10 cellular contexts compared by ENCODE assay signal in the genomic region with DNA sequence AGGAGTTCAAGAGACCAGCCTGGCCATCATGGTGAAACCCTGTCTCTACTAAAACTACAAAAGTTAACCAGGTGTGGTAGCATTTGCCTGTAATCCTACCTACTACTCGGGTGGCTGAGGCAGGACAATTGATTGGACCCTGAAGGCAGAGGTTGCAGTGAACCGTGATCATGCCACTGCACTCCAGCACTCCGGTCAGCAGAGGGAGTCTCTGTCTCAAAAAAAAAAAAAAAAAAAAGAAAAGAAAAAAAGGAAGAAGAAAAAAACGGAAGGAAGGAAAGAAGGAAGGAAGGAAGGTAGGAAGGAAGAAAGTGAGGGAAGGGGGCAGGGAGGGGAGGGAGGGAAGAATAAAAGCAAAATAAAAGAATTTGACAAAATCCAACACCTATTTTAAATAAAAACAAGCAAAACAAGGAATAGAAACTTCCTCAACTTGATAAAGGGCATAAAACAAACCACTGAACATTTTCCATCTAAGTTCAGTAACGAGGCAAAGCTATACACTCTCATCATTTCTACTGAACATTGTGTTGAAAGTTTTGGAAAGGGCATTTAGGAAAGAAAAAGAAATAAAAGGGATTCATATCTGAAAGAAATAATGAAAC.
A peak's percentile ranks its signal among the peaks of the same experiment; 100 is the strongest.
DNase-seq lines count a peak whose midpoint lies in the region; ATAC-seq, FAIRE-seq and TF ChIP-seq lines count a peak whose summit lies in the region.
"Had no signal": no experiment of that assay in that cellular context is flagged by ENCODE, and none has a peak within 500 bp of the region (broad histone marks: within the 10 kb centered on the region; RNA-seq: fewer than 3 reads in every experiment).

No MANE protein-coding gene starts in this region.

- H3K79me2 ChIP-seq in GM12878 (ENCODE audit: control insufficient read depth, insufficient read depth, low read length) = no peaks in the 10 kb centered on the region

- TF ChIP-seq POLR2A in NB4 (IDR thresholded peaks at IDR 0.05; ENCODE audit: extremely low read depth, insufficient read length) = no peak
- TF ChIP-seq POLR2A in GM12878 (IDR thresholded peaks at IDR 0.05; ENCODE audit: low read depth, low read length) = no peak

- H3K27me3 Mint-ChIP-seq in nephron (ENCODE audit: low read depth) = no peaks in the 10 kb centered on the region
- no peaks in the 10 kb centered on the region for H3K27me3 Mint-ChIP-seq in activated T-cell treated with anti-CD3 and anti-CD28 coated beads, Interleukin-2, amount 50 U/mL, for 24 hours

- SMC1A ChIA-PET in GM12878 (lab: Charles Lee; ENCODE audit: uncharacterized antibody, unreplicated experiment) = interaction anchor here (1.2 kb wide), 1 partner anchor 390 kb away, joined by 3 read pairs; no protein-coding TSS in a partner anchor

- FAIRE-seq in GM12878 (lab: Jason Lieb, UNC) = no peak
- FAIRE-seq: GM12891, pancreas had no signal

- H3K4me3 Mint-ChIP-seq in nephron = no peak overlapping the region
- H3K4me3 Mint-ChIP-seq in activated T-cell treated with anti-CD3 and anti-CD28 coated beads, Interleukin-2, amount 50 U/mL, for 24 hours = no peak overlapping the region

- H3K9ac ChIP-seq in GM12878 (ENCODE audit: control insufficient read depth, insufficient read depth, low read length) = no peak overlapping the region

- H3K4me1 ChIP-seq in GM12878 (ENCODE audit: control insufficient read depth, insufficient read depth, low read length) = no peaks in the 10 kb centered on the region
- H3K4me1 ChIP-seq: pancreas had no signal

- no peak overlapping the region for H3K27ac ChIP-seq in GM12878 (ENCODE audit: control insufficient read depth, insufficient read depth)
- H3K27ac ChIP-seq: pancreas had no signal

- no peak overlapping the region for H3K4me2 ChIP-seq in GM12878 (ENCODE audit: control insufficient read depth, insufficient read depth)

- CTCF ChIA-PET in GM12878 (lab: Yijun Ruan, JAX) = interaction anchor here (1.1 to 1.4 kb wide), 2 partner anchors 9 to 12 kb away, joined by 3 to 5 read pairs; no protein-coding TSS in a partner anchor

- peaks cover 6% of the 10 kb centered on the region for H3K9me3 Mint-ChIP-seq in nephron
- H3K9me3 Mint-ChIP-seq in activated T-cell treated with anti-CD3 and anti-CD28 coated beads, Interleukin-2, amount 50 U/mL, for 24 hours = no peaks in the 10 kb centered on the region

- TF ChIP-seq EP300 in GM12878 (IDR thresholded peaks at IDR 0.05; ENCODE audit: borderline replicate concordance in 1 of 2, control insufficient read depth in 1 of 2, low read depth in 2 of 2, low read length in 2 of 2) = no peak

- no peaks in the 10 kb centered on the region for H3K9me3 ChIP-seq in GM12878 (replicated peaks; ENCODE audit: control insufficient read depth, insufficient read depth, low read length)
- H3K9me3 ChIP-seq: pancreas had no signal

- DNase-seq in GM13977 (ENCODE audit: low spot score) (no peak), NB4 (ENCODE audit: low read depth) (no peak), GM12878 (ENCODE audit: low read depth, low spot score) (no peak), NAMALWA (ENCODE audit: low spot score) (no peak)
- no peak for DNase-seq in activated T-cell treated with anti-CD3 and anti-CD28 coated beads, Interleukin-2, amount 50 U/mL, for 24 hours
- DNase-seq: pancreas had no signal

- H3K36me3 Mint-ChIP-seq in nephron (ENCODE audit: low read depth) = no peaks in the 10 kb centered on the region
- H3K36me3 Mint-ChIP-seq in activated T-cell treated with anti-CD3 and anti-CD28 coated beads, Interleukin-2, amount 50 U/mL, for 24 hours (ENCODE audit: low read depth) = no peaks in the 10 kb centered on the region

- H3K27ac Mint-ChIP-seq in nephron = no peak overlapping the region
- no peak overlapping the region for H3K27ac Mint-ChIP-seq in activated T-cell treated with anti-CD3 and anti-CD28 coated beads, Interleukin-2, amount 50 U/mL, for 24 hours

- BruUV-seq in GM12878 (replicated peaks; lab: Mats Ljungman, UMichigan) = no TSS peak

- RAD21 ChIA-PET in GM12878 (lab: Charles Lee; ENCODE audit: unreplicated experiment) = no interaction called here

- intact Hi-C loops in GM12878 (cut with micrococcal nuclease; ENCODE audit: unreplicated experiment) = loop anchor here (5.0 kb wide), 1 partner anchor 408 kb away; no protein-coding TSS in a partner anchor

- ATAC-seq in GM12878 = peak; percentile 61
- no peak for ATAC-seq in HG02852 (IDR thresholded peaks at IDR 0.05; ENCODE audit: unreplicated experiment)
- no peak for ATAC-seq in HG02973 (IDR thresholded peaks at IDR 0.05; ENCODE audit: unreplicated experiment)

- H2AFZ ChIP-seq in GM12878 (ENCODE audit: control insufficient read depth, low read depth, low read length) = no peak overlapping the region

- in situ Hi-C loops in GM13977 (cut with MboI; ENCODE audit: low pct_unique_long_range_greater_than_20kb, low sequenced_read_pairs, unreplicated experiment) (no loop called here), GM12878 (cut with MboI) (no loop called here)

- H3K4me1 Mint-ChIP-seq in nephron = no peaks in the 10 kb centered on the region
- no peaks in the 10 kb centered on the region for H3K4me1 Mint-ChIP-seq in activated T-cell treated with anti-CD3 and anti-CD28 coated beads, Interleukin-2, amount 50 U/mL, for 24 hours (ENCODE audit: low read depth)

- H3K4me3 ChIP-seq in NB4 (ENCODE audit: low read depth, low read length) (no peak overlapping the region), GM12878 (no peak overlapping the region)
- H3K4me3 ChIP-seq: pancreas had no signal

- TF ChIP-seq RAD21 in GM12878 (IDR thresholded peaks at IDR 0.05; ENCODE audit: insufficient read depth, low read depth, low read length) = no peak

- POLR2A ChIA-PET in GM12878 (lab: Charles Lee) = no interaction called here

- 23% methylated on average over 5 of the region's 5 CpGs for WGBS in GM12878 (ENCODE audit: insufficient coverage, insufficient replicate concordance, low lambda C conversion rate, missing lambda C conversion rate)

- H3K27me3 ChIP-seq in GM12878 (replicated peaks in 1 of 2; ENCODE audit: control insufficient read depth in 2 of 2, insufficient read depth in 2 of 2, low read length in 1 of 2) = no peaks in the 10 kb centered on the region
- H3K27me3 ChIP-seq: pancreas had no signal

- no peaks in the 10 kb centered on the region for H3K36me3 ChIP-seq in GM12878 (ENCODE audit: control insufficient read depth in 2 of 2, insufficient read depth in 2 of 2, low read length in 1 of 2)
- H3K36me3 ChIP-seq: pancreas had no signal

- no peaks in the 10 kb centered on the region for H4K20me1 ChIP-seq in GM12878 (ENCODE audit: control insufficient read depth, insufficient read depth)

- TF ChIP-seq CTCF in GM13977 (IDR thresholded peaks at IDR 0.05; ENCODE audit: extremely low read depth, insufficient read depth, missing control alignments) (peak; percentile 19), NB4 (IDR thresholded peaks at IDR 0.05; ENCODE audit: low read depth, low read length) (peak; percentile 26), GM12878 (IDR thresholded peaks at IDR 0.05 in 2 of 3, conservative IDR thresholded peaks at IDR 0.05 in 1 of 3; ENCODE audit: control insufficient read depth in 2 of 3, extremely low read depth in 1 of 3, insufficient read depth in 1 of 3, low read depth in 3 of 3, low read length in 3 of 3) (peak in 1 of 3 experiments; percentile 38; a peak in 2 of 6 replicates), nephron (IDR thresholded peaks at IDR 0.05; ENCODE audit: unreplicated experiment in 3 of 3) (peak; percentile 39 to 49 (median 46))

TF ChIP-seq in GM12878, 131 proteins besides CTCF, POLR2A, EP300 and RAD21:
- TF ChIP-seq ZNF384 (IDR thresholded peaks at IDR 0.05; ENCODE audit: borderline replicate concordance, low read depth, low read length) = peak; percentile 64; the same call in 1 of the 2 replicates
- no peak for TF ChIP-seq JUNB (IDR thresholded peaks at IDR 0.05)
